ENCODE assay signal across 13 cellular contexts in the genomic region with DNA sequence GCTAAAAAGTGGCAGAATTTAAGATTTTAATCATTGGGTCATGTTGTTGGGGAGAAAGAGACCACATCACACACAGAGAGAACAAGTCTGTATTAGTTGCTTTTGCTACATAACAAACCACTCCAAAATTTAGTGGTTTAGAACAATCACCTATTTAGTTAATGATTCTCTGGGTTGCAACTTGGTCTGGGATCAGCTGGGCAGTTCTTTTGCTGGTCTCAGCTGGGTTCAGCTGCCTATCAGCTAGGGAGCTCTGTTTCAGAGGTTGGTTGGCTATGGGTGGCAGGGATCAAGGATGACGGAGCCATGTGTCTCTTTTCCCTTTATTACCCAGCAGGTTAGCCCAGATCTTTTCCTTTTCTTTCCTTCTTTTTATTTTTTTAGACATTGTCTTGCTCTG. TPM values are rescaled to one million over a fixed set of nuclear protein-coding genes. Genes with fewer than 3 reads are reported as not detected.
DNase-seq lines count a peak whose midpoint lies in the region; ATAC-seq and TF ChIP-seq lines count a peak whose summit lies in the region.
"Had no signal": no experiment of that assay in that cellular context is flagged by ENCODE, and none has a peak within 500 bp of the region (broad histone marks: within the 10 kb centered on the region; RNA-seq: fewer than 3 reads in every experiment).

No MANE protein-coding gene starts in this region.

- no peak overlapping the region for H3K27ac ChIP-seq in caudate nucleus (ENCODE audit: low read depth, low read length)
- H3K27ac ChIP-seq: A549, cardiac muscle cell had no signal

- H3K4me1 Mint-ChIP-seq in T-helper 2 cell treated with Interferon-gamma antibody and Interleukin-4, amounts not matched to agents 5 μg/mL and 100 μg/mL, for 36 hours (ENCODE audit: low read depth): peaks cover 17% of the 10 kb centered on the region
- H3K4me1 Mint-ChIP-seq in T-cell: peaks cover 11 to 33% (median 22%) of the 10 kb centered on the region in 3 donors
- peaks cover 53% of the 10 kb centered on the region for H3K4me1 Mint-ChIP-seq in stimulated activated naive CD8-positive, alpha-beta T cell treated with anti-CD3 and anti-CD28 coated beads, Interleukin-15, amount 100 ng/mL, for 72 hours

- H3K27me3 ChIP-seq in kidney epithelial cell (ENCODE audit: control insufficient read depth, insufficient read depth, low read length): no peaks in the 10 kb centered on the region
- H3K27me3 ChIP-seq: cardiac muscle cell had no signal

- DNase-seq in T-helper 2 cell treated with Interferon-gamma antibody and Interleukin-4, amounts not matched to agents 5 μg/mL and 100 μg/mL, for 36 hours (ENCODE audit: low spot score): no peak
- DNase-seq in T-helper 2 cell: no peak
- no peak for DNase-seq in T-cell
- peak; percentile 32 for DNase-seq in kidney epithelial cell (ENCODE audit: low read depth)
- no peak for DNase-seq in stimulated activated naive CD8-positive, alpha-beta T cell treated with anti-CD3 and anti-CD28 coated beads, Interleukin-15, amount 100 ng/mL, for 72 hours
- no peak for DNase-seq in caudate nucleus (lab: John Stamatoyannopoulos, UW)
- DNase-seq in Kasumi-1 (lab: John Stamatoyannopoulos, UW): no peak
- DNase-seq: NCI-H226 had no signal

- TF ChIP-seq CTCF in kidney epithelial cell (IDR thresholded peaks at IDR 0.05; ENCODE audit: insufficient read depth, low read length, poor library complexity, severe bottlenecking): no peak

- POLR2A ChIA-PET in T-cell (lab: Charles Lee): interaction anchor here (0.6 to 1.0 kb wide), 3 partner anchors 10 to 82 kb away, joined by 4 to 6 read pairs (median 4); a partner anchor contains a TSS

- no peak overlapping the region for H3K4me3 ChIP-seq in kidney epithelial cell (ENCODE audit: low read depth, low read length)
- H3K4me3 ChIP-seq: A549, cardiac muscle cell had no signal

- peaks cover 2% of the 10 kb centered on the region for H3K36me3 ChIP-seq in kidney epithelial cell (ENCODE audit: control insufficient read depth, insufficient read depth, low read length)

- peaks cover 18% of the 10 kb centered on the region for H3K36me3 Mint-ChIP-seq in T-helper 2 cell treated with Interferon-gamma antibody and Interleukin-4, amounts not matched to agents 5 μg/mL and 100 μg/mL, for 36 hours (ENCODE audit: low read depth)
- H3K36me3 Mint-ChIP-seq in T-cell: peaks cover 9% of the 10 kb centered on the region

- no peaks in the 10 kb centered on the region for H3K27me3 Mint-ChIP-seq in T-helper 2 cell treated with Interferon-gamma antibody and Interleukin-4, amounts not matched to agents 5 μg/mL and 100 μg/mL, for 36 hours (ENCODE audit: low read depth)
- no peaks in the 10 kb centered on the region for H3K27me3 Mint-ChIP-seq in T-cell
- H3K27me3 Mint-ChIP-seq in stimulated activated naive CD8-positive, alpha-beta T cell treated with anti-CD3 and anti-CD28 coated beads, Interleukin-15, amount 100 ng/mL, for 72 hours: no peaks in the 10 kb centered on the region

- CTCF ChIA-PET in T-cell (lab: Charles Lee): interaction anchor here in 1 of 2 donors (0.6 to 1.1 kb wide), 2 partner anchors 10 to 110 kb away, joined by 6 read pairs; no protein-coding TSS in a partner anchor

- no peak overlapping the region for H3K4me3 Mint-ChIP-seq in T-helper 2 cell treated with Interferon-gamma antibody and Interleukin-4, amounts not matched to agents 5 μg/mL and 100 μg/mL, for 36 hours
- no peak overlapping the region for H3K4me3 Mint-ChIP-seq in T-cell
- H3K4me3 Mint-ChIP-seq in stimulated activated naive CD8-positive, alpha-beta T cell treated with anti-CD3 and anti-CD28 coated beads, Interleukin-15, amount 100 ng/mL, for 72 hours: no peak overlapping the region
- H3K4me3 Mint-ChIP-seq: mesothelial cell of epicardium had no signal

- peak overlapping the region; percentile 81 for H3K27ac Mint-ChIP-seq in T-helper 2 cell treated with Interferon-gamma antibody and Interleukin-4, amounts not matched to agents 5 μg/mL and 100 μg/mL, for 36 hours
- H3K27ac Mint-ChIP-seq in T-cell: peak overlapping the region; percentile 64 to 69
- peak overlapping the region; percentile 11 to 59 for H3K27ac Mint-ChIP-seq in stimulated activated naive CD8-positive, alpha-beta T cell treated with anti-CD3 and anti-CD28 coated beads, Interleukin-15, amount 100 ng/mL, for 72 hours
- H3K27ac Mint-ChIP-seq: mesothelial cell of epicardium had no signal

- ATAC-seq in T-cell (replicated peaks in 1 of 4): no peak
- ATAC-seq in stimulated activated naive CD8-positive, alpha-beta T cell treated with anti-CD3 and anti-CD28 coated beads, Interleukin-15, amount 100 ng/mL, for 72 hours: no peak
- no peak for ATAC-seq in activated CD4-positive, CD25-positive, alpha-beta regulatory T cell treated with anti-CD3 and anti-CD28 coated beads, Interleukin-2, amount 50 U/mL, for 24 hours

- H3K9me3 Mint-ChIP-seq in T-helper 2 cell treated with Interferon-gamma antibody and Interleukin-4, amounts not matched to agents 5 μg/mL and 100 μg/mL, for 36 hours: no peaks in the 10 kb centered on the region
- no peaks in the 10 kb centered on the region for H3K9me3 Mint-ChIP-seq in T-cell
- H3K9me3 Mint-ChIP-seq in stimulated activated naive CD8-positive, alpha-beta T cell treated with anti-CD3 and anti-CD28 coated beads, Interleukin-15, amount 100 ng/mL, for 72 hours: no peaks in the 10 kb centered on the region
- H3K9me3 Mint-ChIP-seq: mesothelial cell of epicardium had no signal

RNA-seq across cellular contexts. Expression of a gene that starts 8.9 kb away (rescaled TPM):
- total RNA-seq in T-cell (1 to 10 TPM in 3 of 5 donors, under 1 TPM in 2; 0.28 to 2.5 (median 1.5) TPM), kidney epithelial cell (3.1 and 5.8 TPM in 2 replicates)

RNA-seq across cellular contexts. Expression of a gene that starts 9.2 kb away (rescaled TPM):
- total RNA-seq in T-cell (10 to 100 TPM; 31.7 to 37.8 (median 35.4) TPM), kidney epithelial cell (32.9 and 38.1 TPM in 2 replicates)

RNA-seq across cellular contexts. Expression of a gene that starts 11.4 kb away (rescaled TPM):
- total RNA-seq in T-cell: 10 to 100 TPM; 17.5 to 30.2 (median 19.9) TPM
- total RNA-seq in kidney epithelial cell: 49.6 and 56.2 TPM in 2 replicates

RNA-seq across cellular contexts. Expression of a gene that starts 11.9 kb away (rescaled TPM):
- 10 to 100 TPM in 3 of 5 donors, 1 to 10 TPM in 2; 5.4 to 19.6 (median 16.9) TPM for total RNA-seq in T-cell
- 6.2 and 21.9 TPM in 2 replicates for total RNA-seq in kidney epithelial cell

RNA-seq across cellular contexts. Expression of a gene that starts 27.4 kb away (rescaled TPM):
- total RNA-seq in T-cell (1 to 10 TPM in 4 of 5 donors, under 1 TPM in 1; 0.55 to 1.6 (median 1.2) TPM), kidney epithelial cell (0.46 TPM in 1 of 2 replicates, not detected in the other)
- total RNA-seq: temporal lobe had no signal
